ENCODE assay signal across 8 cellular contexts in genomic region chr11:74989269-74989655, GRCh38. TPM values are rescaled to one million over a fixed set of nuclear protein-coding genes. Genes with fewer than 3 reads are reported as not detected.
DNase-seq lines count a peak whose midpoint lies in the region; ATAC-seq, FAIRE-seq and TF ChIP-seq lines count a peak whose summit lies in the region.

No MANE protein-coding gene starts in this region.

- H3K36me3 ChIP-seq in HUES48 (ENCODE audit: control insufficient read depth, insufficient read depth, low read length) (no peaks in the 10 kb centered on the region), astrocyte (ENCODE audit: insufficient read depth, low read length) (no peaks in the 10 kb centered on the region), right lobe of liver (peaks cover 0 to 1% (median 0%) of the 10 kb centered on the region in 4 donors), upper lobe of left lung (peaks cover 0 to under 1% (median under 1%) of the 10 kb centered on the region in 4 donors)

- POLR2A ChIA-PET in activated CD4-positive, alpha-beta T cell treated with anti-CD3 and anti-CD28 coated beads for 36 hours (lab: Charles Lee) = interaction anchor here (0.7 kb wide), 2 partner anchors 40 to 206 kb away, joined by 3 read pairs; partner anchors contain the start of genes SPCS2 and XRRA1

- peak overlapping the region; percentile 46; the same call in 1 of the 2 replicates for H3K9ac ChIP-seq in HUES48 (ENCODE audit: low read depth, low read length)
- peak overlapping the region; percentile 88 for H3K9ac ChIP-seq in astrocyte (ENCODE audit: low read length)

- H3K27me3 ChIP-seq in HUES48 (ENCODE audit: control insufficient read depth, insufficient read depth, low read length) (no peaks in the 10 kb centered on the region), astrocyte (ENCODE audit: insufficient read depth, low read length) (no peaks in the 10 kb centered on the region), right lobe of liver (no peaks in the 10 kb centered on the region), upper lobe of left lung (no peaks in the 10 kb centered on the region)

- no peaks in the 10 kb centered on the region for H3K9me3 ChIP-seq in HUES48 (ENCODE audit: control insufficient read depth, insufficient read depth, low read length)
- H3K9me3 ChIP-seq in astrocyte (ENCODE audit: insufficient read depth, low read depth, low read length) = no peaks in the 10 kb centered on the region
- no peaks in the 10 kb centered on the region for H3K9me3 ChIP-seq in right lobe of liver
- H3K9me3 ChIP-seq in upper lobe of left lung = no peaks in the 10 kb centered on the region

- no peak for TF ChIP-seq CTCF in astrocyte (IDR thresholded peaks at IDR 0.05; ENCODE audit: insufficient read depth, low read depth, low read length)
- no peak for TF ChIP-seq CTCF in right lobe of liver (IDR thresholded peaks at IDR 0.05)
- TF ChIP-seq CTCF in upper lobe of left lung (IDR thresholded peaks at IDR 0.05) = no peak

- H3K4me1 Mint-ChIP-seq in activated CD4-positive, alpha-beta T cell treated with anti-CD3 and anti-CD28 coated beads for 36 hours = peaks cover 33% of the 10 kb centered on the region
- peaks cover 3% of the 10 kb centered on the region for H3K4me1 Mint-ChIP-seq in astrocyte (ENCODE audit: low read depth, unreplicated experiment)

- H3K27ac Mint-ChIP-seq in activated CD4-positive, alpha-beta T cell treated with anti-CD3 and anti-CD28 coated beads for 36 hours = peak overlapping the region; percentile 77
- peak overlapping the region; percentile 82 for H3K27ac Mint-ChIP-seq in astrocyte (ENCODE audit: unreplicated experiment)

- H3K4me1 ChIP-seq in HUES48 (ENCODE audit: control insufficient read depth, insufficient read depth, low read length) (peaks cover 3% of the 10 kb centered on the region; the same call in 1 of the 2 replicates), astrocyte (ENCODE audit: insufficient read depth, low read length) (no peaks in the 10 kb centered on the region), right lobe of liver (peaks cover 0 to 30% (median 2%) of the 10 kb centered on the region in 4 donors), upper lobe of left lung (peaks cover 0 to 17% (median 3%) of the 10 kb centered on the region in 4 donors)

- no peak for FAIRE-seq in astrocyte (lab: Jason Lieb, UNC)

- TF ChIP-seq POLR2A in right lobe of liver (IDR thresholded peaks at IDR 0.05) (no peak), upper lobe of left lung (IDR thresholded peaks at IDR 0.05) (no peak)

- CTCF ChIA-PET in activated CD4-positive, alpha-beta T cell treated with anti-CD3 and anti-CD28 coated beads for 36 hours (lab: Charles Lee) = interaction anchor here (0.5 to 1.7 kb wide), 10 partner anchors 9 to 606 kb away, joined by 3 to 5 read pairs (median 4); no protein-coding TSS in a partner anchor

- H3K4me3 ChIP-seq in HUES48 (ENCODE audit: low read depth, low read length) (peak overlapping the region; percentile 70), astrocyte (ENCODE audit: insufficient read depth, low read depth, low read length) (peak overlapping the region; percentile 71), right lobe of liver (peak overlapping the region; percentile 69 to 80 (median 77)), upper lobe of left lung (peak overlapping the region; percentile 48 to 82 (median 72))

- TF ChIP-seq EP300 in upper lobe of left lung (IDR thresholded peaks at IDR 0.05) = no peak

- no peaks in the 10 kb centered on the region for H3K9me3 Mint-ChIP-seq in activated CD4-positive, alpha-beta T cell treated with anti-CD3 and anti-CD28 coated beads for 36 hours (ENCODE audit: low read depth)
- H3K9me3 Mint-ChIP-seq in astrocyte (ENCODE audit: unreplicated experiment) = no peaks in the 10 kb centered on the region

- H4K20me1 ChIP-seq in astrocyte (ENCODE audit: insufficient read depth, low read length) = peaks cover 6% of the 10 kb centered on the region

- intact Hi-C loops in activated CD4-positive, alpha-beta T cell treated with anti-CD3 and anti-CD28 coated beads for 36 hours (cut with DNase I, micrococcal nuclease) = loop anchor here in 1 of 2 experiments (10.0 kb wide), 1 partner anchor 594 kb away; the partner anchor contains the start of gene PGM2L1
- intact Hi-C loops in right lobe of liver (cut with DNase I) = no loop called here

- H3K27ac ChIP-seq in HUES48 (ENCODE audit: low read depth, low read length) = peak overlapping the region; percentile 80
- H3K27ac ChIP-seq in astrocyte (ENCODE audit: low read depth, low read length) = peak overlapping the region; percentile 61
- H3K27ac ChIP-seq in right lobe of liver = peak overlapping the region; percentile 72 to 88 (median 73)
- H3K27ac ChIP-seq in upper lobe of left lung = peak overlapping the region; percentile 57 to 87 (median 76)

- 1% methylated on average over 8 of the region's 8 CpGs for WGBS in right lobe of liver (ENCODE audit: insufficient coverage, low coverage, low lambda C conversion rate, missing lambda C conversion rate)
- 7% methylated on average over 8 of the region's 8 CpGs for WGBS in upper lobe of left lung, 2 donors

- peak overlapping the region; percentile 89 for H3K4me2 ChIP-seq in astrocyte (ENCODE audit: low read length)

- DNase-seq in activated CD4-positive, alpha-beta T cell treated with anti-CD3 and anti-CD28 coated beads for 36 hours = peak; percentile 8
- DNase-seq in activated CD4-positive, alpha-beta T cell treated with anti-CD3 and anti-CD28 coated beads, Interleukin-2, amount 50 U/mL, for 4 hours = no peak
- DNase-seq in astrocyte (ENCODE audit: low read depth) (no peak), right lobe of liver (no peak), upper lobe of left lung (no peak)
- no peak for DNase-seq in stimulated activated CD4-positive, alpha-beta T cell treated with anti-CD3 and anti-CD28 coated beads, Interleukin-4, amount 100 ng/mL, for 1 hour

- no peaks in the 10 kb centered on the region for H3K79me2 ChIP-seq in astrocyte (ENCODE audit: insufficient read depth, low read length)

- H3K36me3 Mint-ChIP-seq in activated CD4-positive, alpha-beta T cell treated with anti-CD3 and anti-CD28 coated beads for 36 hours (ENCODE audit: low read depth) = peaks cover 4% of the 10 kb centered on the region
- no peaks in the 10 kb centered on the region for H3K36me3 Mint-ChIP-seq in astrocyte (ENCODE audit: low read depth, unreplicated experiment)

- peak; percentile 2 for ATAC-seq in activated CD4-positive, alpha-beta T cell treated with anti-CD3 and anti-CD28 coated beads for 36 hours
- ATAC-seq in right lobe of liver (no peak), upper lobe of left lung (ENCODE audit: low FRiP score in 2 of 2) (peak in 1 of 2 donors; percentile 20), HG02970 (IDR thresholded peaks at IDR 0.05; ENCODE audit: low FRiP score, unreplicated experiment) (no peak)

- peak overlapping the region; percentile 73 for H2AFZ ChIP-seq in astrocyte (ENCODE audit: low read depth, low read length)

- H3K27me3 Mint-ChIP-seq in activated CD4-positive, alpha-beta T cell treated with anti-CD3 and anti-CD28 coated beads for 36 hours = no peaks in the 10 kb centered on the region
- no peaks in the 10 kb centered on the region for H3K27me3 Mint-ChIP-seq in astrocyte (ENCODE audit: low read depth, unreplicated experiment)

- H3K4me3 Mint-ChIP-seq in activated CD4-positive, alpha-beta T cell treated with anti-CD3 and anti-CD28 coated beads for 36 hours = peak overlapping the region; percentile 85
- peak overlapping the region; percentile 95 for H3K4me3 Mint-ChIP-seq in astrocyte (ENCODE audit: unreplicated experiment)

RNA-seq across cellular contexts. Expression of gene NEU3, which starts 0.5 kb away (rescaled TPM):
- total RNA-seq in activated CD4-positive, alpha-beta T cell treated with anti-CD3 and anti-CD28 coated beads for 36 hours = 10 to 100 TPM; 12.0 to 13.9 TPM
- 8.6 and 9.7 TPM in 2 replicates for total RNA-seq in astrocyte
- 1 to 10 TPM; 3.7 to 8.2 (median 6.2) TPM for total RNA-seq in right lobe of liver
- 10 to 100 TPM in 3 of 6 donors, 1 to 10 TPM in 3; 6.2 to 36.7 (median 11.5) TPM for total RNA-seq in upper lobe of left lung

RNA-seq across cellular contexts. Expression of gene SPCS2, which starts 40.2 kb away (rescaled TPM):
- total RNA-seq in activated CD4-positive, alpha-beta T cell treated with anti-CD3 and anti-CD28 coated beads for 36 hours = 100 to 1,000 TPM; 124 to 131 TPM
- total RNA-seq in astrocyte (104 and 120 TPM in 2 replicates), right lobe of liver (100 to 1,000 TPM in 5 of 6 experiments, 10 to 100 TPM in 1; 50.8 to 258 (median 107) TPM), upper lobe of left lung (100 to 1,000 TPM in 2 of 6 donors, 10 to 100 TPM in 4; 15.5 to 150 (median 89.0) TPM)

RNA-seq across cellular contexts. Expression of gene XRRA1, which starts 40.4 kb away (rescaled TPM):
- 10 to 100 TPM in 1 of 2 experiments, 1 to 10 TPM in 1; 7.8 to 11.9 TPM for total RNA-seq in activated CD4-positive, alpha-beta T cell treated with anti-CD3 and anti-CD28 coated beads for 36 hours
- total RNA-seq in astrocyte (8.4 and 8.9 TPM in 2 replicates), right lobe of liver (10 to 100 TPM in 1 of 6 experiments, 1 to 10 TPM in 5; 4.7 to 15.7 (median 8.0) TPM), upper lobe of left lung (10 to 100 TPM in 5 of 6 donors, 1 to 10 TPM in 1; 9.4 to 25.1 (median 16.7) TPM)
